Comparison of ENCODE assay signal across 1 cellular context in the genomic region with DNA sequence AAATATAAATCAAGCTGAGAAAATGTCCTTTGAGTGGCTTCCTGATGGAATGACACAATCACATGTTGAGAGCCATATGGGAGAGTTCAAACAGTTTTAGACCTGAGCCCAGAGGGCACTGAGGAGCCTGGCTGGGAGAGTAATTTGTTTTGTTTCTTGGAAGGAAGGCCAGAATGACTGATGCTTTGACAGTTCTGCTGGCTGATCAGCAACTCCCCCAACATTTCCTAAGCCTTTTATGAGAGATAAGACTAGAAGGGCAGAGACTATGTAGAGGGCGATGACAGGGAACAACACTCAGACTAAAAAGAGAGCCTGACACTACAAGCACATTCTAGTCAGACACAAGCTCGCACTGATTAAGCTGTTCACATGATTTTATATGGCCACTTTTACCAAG.
TF ChIP-seq lines count a peak whose summit lies in the region.

No MANE protein-coding gene starts in this region.

TF ChIP-seq in WTC11, 78 proteins besides CTCF, POLR2A, EP300 and RAD21 (continued from another document):
- TF ChIP-seq, protein P1, sequence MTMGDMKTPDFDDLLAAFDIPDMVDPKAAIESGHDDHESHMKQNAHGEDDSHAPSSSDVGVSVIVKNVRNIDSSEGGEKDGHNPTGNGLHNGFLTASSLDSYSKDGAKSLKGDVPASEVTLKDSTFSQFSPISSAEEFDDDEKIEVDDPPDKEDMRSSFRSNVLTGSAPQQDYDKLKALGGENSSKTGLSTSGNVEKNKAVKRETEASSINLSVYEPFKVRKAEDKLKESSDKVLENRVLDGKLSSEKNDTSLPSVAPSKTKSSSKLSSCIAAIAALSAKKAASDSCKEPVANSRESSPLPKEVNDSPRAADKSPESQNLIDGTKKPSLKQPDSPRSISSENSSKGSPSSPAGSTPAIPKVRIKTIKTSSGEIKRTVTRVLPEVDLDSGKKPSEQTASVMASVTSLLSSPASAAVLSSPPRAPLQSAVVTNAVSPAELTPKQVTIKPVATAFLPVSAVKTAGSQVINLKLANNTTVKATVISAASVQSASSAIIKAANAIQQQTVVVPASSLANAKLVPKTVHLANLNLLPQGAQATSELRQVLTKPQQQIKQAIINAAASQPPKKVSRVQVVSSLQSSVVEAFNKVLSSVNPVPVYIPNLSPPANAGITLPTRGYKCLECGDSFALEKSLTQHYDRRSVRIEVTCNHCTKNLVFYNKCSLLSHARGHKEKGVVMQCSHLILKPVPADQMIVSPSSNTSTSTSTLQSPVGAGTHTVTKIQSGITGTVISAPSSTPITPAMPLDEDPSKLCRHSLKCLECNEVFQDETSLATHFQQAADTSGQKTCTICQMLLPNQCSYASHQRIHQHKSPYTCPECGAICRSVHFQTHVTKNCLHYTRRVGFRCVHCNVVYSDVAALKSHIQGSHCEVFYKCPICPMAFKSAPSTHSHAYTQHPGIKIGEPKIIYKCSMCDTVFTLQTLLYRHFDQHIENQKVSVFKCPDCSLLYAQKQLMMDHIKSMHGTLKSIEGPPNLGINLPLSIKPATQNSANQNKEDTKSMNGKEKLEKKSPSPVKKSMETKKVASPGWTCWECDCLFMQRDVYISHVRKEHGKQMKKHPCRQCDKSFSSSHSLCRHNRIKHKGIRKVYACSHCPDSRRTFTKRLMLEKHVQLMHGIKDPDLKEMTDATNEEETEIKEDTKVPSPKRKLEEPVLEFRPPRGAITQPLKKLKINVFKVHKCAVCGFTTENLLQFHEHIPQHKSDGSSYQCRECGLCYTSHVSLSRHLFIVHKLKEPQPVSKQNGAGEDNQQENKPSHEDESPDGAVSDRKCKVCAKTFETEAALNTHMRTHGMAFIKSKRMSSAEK (CRISPR knock-in tag; IDR thresholded peaks at IDR 0.05; ENCODE audit: borderline replicate concordance) = no peak
- no peak for TF ChIP-seq GTF2I (CRISPR knock-in tag; conservative IDR thresholded peaks at IDR 0.05)
- TF ChIP-seq GABPB1 (CRISPR knock-in tag; IDR thresholded peaks at IDR 0.05) = no peak
- no peak for TF ChIP-seq ZNF232 (CRISPR knock-in tag; IDR thresholded peaks at IDR 0.05)
